8 cellular contexts compared by ENCODE assay signal in the genomic region with DNA sequence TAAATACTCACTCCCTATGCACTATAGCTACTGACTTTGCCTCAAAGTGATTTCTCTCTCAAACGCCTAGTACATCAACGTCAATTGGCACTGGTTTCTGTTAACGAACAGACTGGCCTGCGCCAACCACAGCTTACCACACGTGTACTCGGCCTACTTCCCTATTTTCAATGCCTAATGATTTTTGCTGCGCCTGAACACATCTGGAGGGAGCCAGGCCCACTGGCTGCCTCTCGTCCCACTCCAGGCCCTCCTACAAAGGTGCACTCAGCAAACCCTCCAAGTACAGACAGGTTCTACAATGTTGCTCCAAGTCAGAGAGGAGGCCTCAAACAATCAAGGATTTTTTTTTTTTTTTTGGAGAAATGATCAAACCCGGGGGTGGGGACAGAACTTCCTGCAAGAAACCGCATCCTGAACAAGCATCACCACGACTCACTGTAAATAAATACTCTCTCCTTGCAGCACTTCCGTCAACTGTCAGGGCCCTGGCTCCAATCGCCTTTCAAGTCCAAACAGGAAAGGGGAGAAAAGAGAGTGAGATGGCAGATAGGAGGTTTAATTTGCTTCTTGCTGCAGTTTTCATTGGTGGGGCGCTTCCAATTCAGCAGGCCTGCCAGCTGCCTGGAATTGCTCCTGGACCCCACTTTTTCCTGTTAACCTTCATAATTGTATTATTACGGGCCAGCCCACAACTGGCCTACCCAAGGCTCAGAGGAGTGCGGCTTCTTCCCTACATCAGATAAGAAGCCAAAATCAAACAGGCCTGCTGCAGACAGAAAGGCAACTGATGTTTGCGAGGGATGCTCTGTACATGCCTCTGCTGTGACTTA.
DNase-seq lines count a peak whose midpoint lies in the region; ATAC-seq, FAIRE-seq and TF ChIP-seq lines count a peak whose summit lies in the region.

No MANE protein-coding gene starts in this region.

- H3K4me3 ChIP-seq in AG04450 (ENCODE audit: low read depth, low read length) = no peak overlapping the region
- H3K4me3 ChIP-seq in astrocyte of the spinal cord (ENCODE audit: low read depth, low read length) = no peak overlapping the region
- H3K4me3 ChIP-seq in lung = no peak overlapping the region
- H3K4me3 ChIP-seq in transverse colon = no peak overlapping the region

- CTCF ChIA-PET in AG04450 (lab: Charles Lee) = no interaction called here

- DNase-seq in AG04450 (ENCODE audit: low read depth, low spot score) (peak; percentile 59), GM19239 (ENCODE audit: insufficient read length, low spot score) (peak; percentile 50), SKM-1 treated with dmso at 0.1 percent for 144 hours (lab: John Stamatoyannopoulos, UW; ENCODE audit: unreplicated experiment) (peak; percentile 95), astrocyte of the spinal cord (ENCODE audit: low read depth, low spot score) (peak; percentile 74), lung (ENCODE audit: low spot score) (peak; percentile 52), transverse colon (peak; percentile 64), inferior parietal cortex (ENCODE audit: extremely low spot score) (no peak)

- no peak for TF ChIP-seq EP300 in transverse colon (IDR thresholded peaks at IDR 0.05; ENCODE audit: low read depth)

- in situ Hi-C loops in astrocyte of the spinal cord (cut with HindIII; ENCODE audit: low sequenced_read_pairs) (no loop called here), transverse colon (cut with MboI; ENCODE audit: low pct_ligation_motif_present in 1 of 4, low pct_unique_long_range_greater_than_20kb in 1 of 4, low sequenced_read_pairs in 3 of 4) (no loop called here)

- 16 to 35% methylated on average over 17 of the region's 17 CpGs for WGBS in lung, 2 donors
- WGBS in transverse colon (ENCODE audit: low coverage in 1 of 2), 2 donors = 40 to 68% methylated on average over 2 to 17 of the region's 17 CpGs

- H3K36me3 ChIP-seq in lung (ENCODE audit: control insufficient read depth in 2 of 2, insufficient read depth in 2 of 2, low read length in 2 of 2) (no peaks in the 10 kb centered on the region), transverse colon (no peaks in the 10 kb centered on the region)

- ATAC-seq in HG03159 (IDR thresholded peaks at IDR 0.05; ENCODE audit: unreplicated experiment) = peak; percentile 94
- ATAC-seq in lung (ENCODE audit: insufficient read depth, low FRiP score) = peak; percentile 72

- peak; percentile 98 for FAIRE-seq in GM19239 (lab: Jason Lieb, UNC)

- H3K27me3 ChIP-seq in AG04450 (ENCODE audit: control insufficient read depth, insufficient read depth, low read length) (no peaks in the 10 kb centered on the region), lung (ENCODE audit: control insufficient read depth, insufficient read depth) (no peaks in the 10 kb centered on the region), transverse colon (no peaks in the 10 kb centered on the region)

- intact Hi-C loops in transverse colon (cut with DNase I; ENCODE audit: low total_unique reads) = no loop called here

- TF ChIP-seq CTCF in AG04450 (IDR thresholded peaks at IDR 0.05; ENCODE audit: low read depth, low read length) (no peak), astrocyte of the spinal cord (IDR thresholded peaks at IDR 0.05; ENCODE audit: low read depth, low read length) (no peak), lung (IDR thresholded peaks at IDR 0.05; ENCODE audit: control extremely low read depth, extremely low read depth) (no peak), transverse colon (IDR thresholded peaks at IDR 0.05) (no peak)

- H3K9me3 ChIP-seq in AG04450 (ENCODE audit: control insufficient read depth, insufficient read depth, low read length) (no peaks in the 10 kb centered on the region), lung (ENCODE audit: control insufficient read depth in 2 of 2, insufficient read depth in 1 of 2, low read length in 1 of 2) (no peaks in the 10 kb centered on the region), transverse colon (no peaks in the 10 kb centered on the region)

- peak overlapping the region; percentile 66 for H3K27ac ChIP-seq in AG04450 (ENCODE audit: low read depth, low read length)
- peak overlapping the region; percentile 22 to 93 for H3K27ac ChIP-seq in lung (ENCODE audit: low read depth in 1 of 2, low read length in 1 of 2)
- H3K27ac ChIP-seq in transverse colon = peak overlapping the region; percentile 63 to 79 (median 68)

- POLR2A ChIA-PET in AG04450 (lab: Yijun Ruan, JAX) = no interaction called here

- H3K4me1 ChIP-seq in lung (ENCODE audit: control insufficient read depth in 2 of 2, insufficient read depth in 2 of 2, low read length in 2 of 2) (peaks cover 14 to 27% of the 10 kb centered on the region in 2 donors), transverse colon (peaks cover 0 to 56% (median 18%) of the 10 kb centered on the region in 4 donors)

- no peak for TF ChIP-seq POLR2A in transverse colon (IDR thresholded peaks at IDR 0.05)
